In genomic region chr18:9136315-9137141, GRCh38 we compare ENCODE assay signal across 8 cellular contexts. TPM values are rescaled to one million over a fixed set of nuclear protein-coding genes. Genes with fewer than 3 reads are reported as not detected.
DNase-seq lines count a peak whose midpoint lies in the region; ATAC-seq and TF ChIP-seq lines count a peak whose summit lies in the region.

TSS of gene ANKRD12 (plus strand) at chr18:9136781. CDS start at chr18:9182433, 45,652 bp downstream.

- peak; percentile 97 for DNase-seq in GM10266 (ENCODE audit: extremely low spot score)
- peak; percentile 72 for DNase-seq in NCI-H1105 (lab: John Stamatoyannopoulos, UW)
- DNase-seq in SKM-1 (lab: John Stamatoyannopoulos, UW; ENCODE audit: unreplicated experiment) = peak; percentile 83
- DNase-seq in activated naive CD4-positive, alpha-beta T cell treated with anti-CD3 and anti-CD28 coated beads, Interleukin-2, amount 50 U/mL, for 72 hours (ENCODE audit: low spot score in 2 of 2) = peak; percentile 97 to 99
- peak; percentile 99 for DNase-seq in glomerular visceral epithelial cell (ENCODE audit: extremely low spot score)
- DNase-seq in omental fat pad (ENCODE audit: low spot score) = peak; percentile 77

- H3K27ac ChIP-seq in temporal lobe (ENCODE audit: low read depth, low read length) = peak within 1 kb of the TSS; percentile 94

- H3K36me3 Mint-ChIP-seq in activated naive CD4-positive, alpha-beta T cell treated with anti-CD3 and anti-CD28 coated beads, Interleukin-2, amount 50 U/mL, for 72 hours = peaks cover 20 to 31% of the 10 kb centered on the region in 2 donors

- H3K9me3 Mint-ChIP-seq in activated naive CD4-positive, alpha-beta T cell treated with anti-CD3 and anti-CD28 coated beads, Interleukin-2, amount 50 U/mL, for 72 hours = no peaks in the 10 kb centered on the region

- TF ChIP-seq CTCF in GM10266 (IDR thresholded peaks at IDR 0.05; ENCODE audit: control insufficient read depth, insufficient read depth, low read depth, missing control alignments) (no peak), omental fat pad (IDR thresholded peaks at IDR 0.05) (no peak)

- peak within 1 kb of the TSS; percentile 97 to 99 for H3K27ac Mint-ChIP-seq in activated naive CD4-positive, alpha-beta T cell treated with anti-CD3 and anti-CD28 coated beads, Interleukin-2, amount 50 U/mL, for 72 hours

- ATAC-seq in HG02642 (IDR thresholded peaks at IDR 0.05; ENCODE audit: poor library complexity, unreplicated experiment) (peak; percentile 79), omental fat pad (ENCODE audit: low FRiP score) (peak; percentile 92)
- peak; percentile 77 to 79 for ATAC-seq in activated naive CD4-positive, alpha-beta T cell treated with anti-CD3 and anti-CD28 coated beads, Interleukin-2, amount 50 U/mL, for 72 hours

RNA-seq across cellular contexts. Expression of gene ANKRD12, which starts in this region (rescaled TPM):
- total RNA-seq in activated naive CD4-positive, alpha-beta T cell treated with anti-CD3 and anti-CD28 coated beads, Interleukin-2, amount 50 U/mL, for 72 hours = 10 to 100 TPM; 63.7 to 72.3 TPM
- total RNA-seq in omental fat pad (10 to 100 TPM; 45.6 to 58.6 (median 47.4) TPM), temporal lobe (113 TPM)

Comparison
In these comparisons a context has a peak if more than half of its experiments do, and no peak if none do; other contexts are left out.
1. Peak in every context shown above with its lines: DNase-seq, ATAC-seq and H3K27ac ChIP-seq.